8 cellular contexts compared by ENCODE assay signal in genomic region chr3:179071569-179072397, GRCh38. TPM values are rescaled to one million over a fixed set of nuclear protein-coding genes. Genes with fewer than 3 reads are reported as not detected.
A peak's percentile ranks its signal among the peaks of the same experiment; 100 is the strongest.
DNase-seq lines count a peak whose midpoint lies in the region; ATAC-seq and TF ChIP-seq lines count a peak whose summit lies in the region.

ZMAT3 (minus strand) TSS chr3:179071809; CDS start chr3:179067752, 4,057 bp downstream.

- H3K4me3 ChIP-seq in Caco-2 (ENCODE audit: low read depth, low read length): peak within 1 kb of the TSS; percentile 65
- peak within 1 kb of the TSS; percentile 74 for H3K4me3 ChIP-seq in NT2/D1 (ENCODE audit: insufficient read length, low read depth)
- peak within 1 kb of the TSS; percentile 83 for H3K4me3 ChIP-seq in mucosa of descending colon

- H3K9me3 Mint-ChIP-seq in Caco-2 (ENCODE audit: unreplicated experiment): no peaks in the 10 kb centered on the region

- POLR2A ChIA-PET in Caco-2 (lab: Charles Lee): no interaction called here

- intact Hi-C loops in Caco-2 (cut with micrococcal nuclease; ENCODE audit: unreplicated experiment) (loop anchor here (1.0 kb wide), 1 partner anchor 56 kb away; no protein-coding TSS in a partner anchor), mucosa of descending colon (cut with DNase I, micrococcal nuclease) (no loop called here)

- H3K4me1 ChIP-seq in Caco-2: 0 out of 2 replicates have a peak, but pooled peaks cover 3% of the 10 kb centered on the region
- H3K4me1 ChIP-seq in NT2/D1 (ENCODE audit: insufficient read depth, insufficient read length): no peaks in the 10 kb centered on the region
- peaks cover 6% of the 10 kb centered on the region for H3K4me1 ChIP-seq in mucosa of descending colon (ENCODE audit: low read depth)

- no peak within 1 kb of the TSS for H3K27ac Mint-ChIP-seq in Caco-2 (ENCODE audit: unreplicated experiment)

- ATAC-seq in GM21381 (IDR thresholded peaks at IDR 0.05; ENCODE audit: unreplicated experiment): peak; percentile 79
- ATAC-seq in mucosa of descending colon: peak; percentile 99

- H3K4me3 Mint-ChIP-seq in Caco-2 (ENCODE audit: unreplicated experiment): peak within 1 kb of the TSS; percentile 95

- H3K27me3 ChIP-seq in Caco-2 (replicated peaks; ENCODE audit: control insufficient read depth, insufficient read depth, low read length): no peaks in the 10 kb centered on the region
- H3K27me3 ChIP-seq in NT2/D1 (ENCODE audit: insufficient read depth, insufficient read length): peaks cover 10% of the 10 kb centered on the region

- peak within 1 kb of the TSS; percentile 84 for H3K9ac ChIP-seq in NT2/D1 (ENCODE audit: insufficient read length, low read depth)

- H3K9me3 ChIP-seq in Caco-2 (no peaks in the 10 kb centered on the region), NT2/D1 (ENCODE audit: insufficient read depth, low read length) (no peaks in the 10 kb centered on the region), mucosa of descending colon (no peaks in the 10 kb centered on the region)

- H3K36me3 Mint-ChIP-seq in Caco-2 (ENCODE audit: insufficient read depth, unreplicated experiment): no peaks in the 10 kb centered on the region

- TF ChIP-seq CTCF in Caco-2 (IDR thresholded peaks at IDR 0.05; ENCODE audit: insufficient read depth in 1 of 2, low read depth in 1 of 2, low read length in 1 of 2, severe bottlenecking in 1 of 2, unreplicated experiment in 1 of 2) (no peak), mucosa of descending colon (IDR thresholded peaks at IDR 0.05) (no peak)

- H3K36me3 ChIP-seq in Caco-2 (ENCODE audit: control insufficient read depth, insufficient read depth, low read length): no peaks in the 10 kb centered on the region
- peaks cover 11% of the 10 kb centered on the region for H3K36me3 ChIP-seq in NT2/D1 (ENCODE audit: insufficient read depth, insufficient read length, low read length)
- no peaks in the 10 kb centered on the region for H3K36me3 ChIP-seq in mucosa of descending colon (ENCODE audit: low read depth)

- no TSS peak for BruUV-seq in Caco-2 (replicated peaks; lab: Mats Ljungman, UMichigan)

- no peaks in the 10 kb centered on the region for H3K4me1 Mint-ChIP-seq in Caco-2 (ENCODE audit: low read depth, unreplicated experiment)

- CTCF ChIA-PET in Caco-2 (lab: Charles Lee): interaction anchor here (1.4 kb wide), 1 partner anchor 244 kb away, joined by 3 read pairs; no protein-coding TSS in a partner anchor

- DNase-seq in Caco-2: peak; percentile 78 to 86
- DNase-seq in HUDEP-2 (lab: John Stamatoyannopoulos, UW; ENCODE audit: unreplicated experiment in 76 of 76): peak in 72 of 76 experiments; percentile 9 to 76 (median 59)
- DNase-seq in NT2/D1 (ENCODE audit: low read depth, low spot score): peak; percentile 66
- DNase-seq in activated CD8-positive, alpha-beta memory T cell treated with anti-CD3 and anti-CD28 coated beads, Interleukin-2, amount 50 U/mL, for 4 hours: peak; percentile 84
- DNase-seq in epidermal melanocyte (ENCODE audit: insufficient read length, low spot score): peak; percentile 82
- peak; percentile 88 to 92 (median 90) for DNase-seq in mucosa of descending colon
- peak; percentile 78 for DNase-seq in stimulated activated CD8-positive, alpha-beta memory T cell treated with anti-CD3 and anti-CD28 coated beads, Interleukin-4, amount 100 ng/mL, for 24 hours (ENCODE audit: low read depth)

- H3K27me3 Mint-ChIP-seq in Caco-2 (ENCODE audit: insufficient read depth, unreplicated experiment): no peaks in the 10 kb centered on the region

RNA-seq across cellular contexts. Expression of gene ZMAT3, which starts in this region (rescaled TPM):
- total RNA-seq in Caco-2 (2022) (7.6 and 8.8 TPM in 2 replicates), mucosa of descending colon (10 to 100 TPM in 1 of 3 donors, 1 to 10 TPM in 2; 9.3 to 22.2 (median 9.5) TPM)

Comparison
In these comparisons a context has a peak if more than half of its experiments do, and no peak if none do; other contexts are left out.
1. Peak in every context shown above with its lines: DNase-seq, ATAC-seq and H3K4me3 ChIP-seq.